Comparison of ENCODE assay signal across 11 cellular contexts in the genomic region with DNA sequence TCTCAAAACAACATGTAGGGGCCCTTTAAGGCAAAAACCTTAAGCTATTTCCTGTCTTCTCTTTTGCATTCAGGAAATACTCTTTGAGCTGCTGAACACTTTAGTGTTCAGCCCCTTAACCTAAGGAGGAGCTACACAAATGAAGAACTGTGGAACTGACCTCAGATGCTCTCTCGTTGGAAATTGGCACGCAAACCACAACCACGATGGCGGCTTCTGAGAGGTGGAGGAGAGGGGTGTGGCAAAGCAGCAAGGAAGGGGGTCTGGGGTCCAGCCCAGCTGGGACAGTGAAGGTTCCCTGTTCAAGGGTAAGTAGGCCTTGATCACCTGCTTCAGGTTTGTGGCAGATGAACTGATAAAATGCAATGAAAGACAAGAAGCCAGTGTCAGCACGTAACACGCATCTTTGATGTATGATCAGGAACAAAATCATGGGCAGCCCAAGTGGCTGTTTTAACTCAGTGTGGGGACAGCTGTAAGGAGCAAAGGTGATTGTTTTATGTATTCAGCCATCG.
DNase-seq lines count a peak whose midpoint lies in the region; ATAC-seq and TF ChIP-seq lines count a peak whose summit lies in the region.
"Had no signal": no experiment of that assay in that cellular context is flagged by ENCODE, and none has a peak within 500 bp of the region (broad histone marks: within the 10 kb centered on the region; RNA-seq: fewer than 3 reads in every experiment).

No MANE protein-coding gene starts in this region.

- no peak overlapping the region for H3K14ac ChIP-seq in mesenchymal stem cell (ENCODE audit: low read length in 2 of 2)

- no peak overlapping the region for H3K9ac ChIP-seq in SK-N-MC (ENCODE audit: insufficient read length)
- H3K9ac ChIP-seq in mesenchymal stem cell (ENCODE audit: low read length): no peak overlapping the region

- no peak for TF ChIP-seq POLR2A in breast epithelium (IDR thresholded peaks at IDR 0.05)

- no peak for TF ChIP-seq CTCF in GM10248 (IDR thresholded peaks at IDR 0.05; ENCODE audit: control extremely low read depth, extremely low read depth, low read depth, missing control alignments)
- no peak for TF ChIP-seq CTCF in breast epithelium (IDR thresholded peaks at IDR 0.05)

- H3K27me3 ChIP-seq in mesenchymal stem cell (ENCODE audit: control insufficient read depth in 1 of 2, insufficient read depth in 1 of 2, low read length in 2 of 2) (peaks cover under 1 to 14% of the 10 kb centered on the region in 2 experiments), breast epithelium (no peaks in the 10 kb centered on the region)
- H3K27me3 ChIP-seq: stomach had no signal

- H4K8ac ChIP-seq in mesenchymal stem cell (ENCODE audit: low read length): no peak overlapping the region

- POLR2A ChIA-PET in GM10248 (lab: Yijun Ruan, JAX): no interaction called here

- H3K36me3 ChIP-seq in SK-N-MC (ENCODE audit: insufficient read depth, low read length) (0 out of 2 replicates have a peak, but pooled peaks cover 4% of the 10 kb centered on the region), mesenchymal stem cell (ENCODE audit: control insufficient read depth in 1 of 2, insufficient read depth in 2 of 2, low read depth in 1 of 2, low read length in 2 of 2) (no peaks in the 10 kb centered on the region), breast epithelium (no peaks in the 10 kb centered on the region)
- H3K36me3 ChIP-seq: stomach had no signal

- H3K27ac ChIP-seq in SK-N-MC (peak overlapping the region; percentile 92), mesenchymal stem cell (ENCODE audit: low read length, poor library complexity, severe bottlenecking) (no peak overlapping the region), breast epithelium (no peak overlapping the region)

- H3K9me3 ChIP-seq in SK-N-MC (ENCODE audit: low read depth, low read length): peaks cover 12% of the 10 kb centered on the region; the same call in 1 of the 2 replicates
- H3K9me3 ChIP-seq in mesenchymal stem cell (ENCODE audit: control insufficient read depth, low read length): peaks cover 34% of the 10 kb centered on the region
- no peaks in the 10 kb centered on the region for H3K9me3 ChIP-seq in breast epithelium

- peaks cover 5% of the 10 kb centered on the region for H3K9me3 Mint-ChIP-seq in activated T-helper 17 cell treated with anti-CD3 and anti-CD28 coated beads, Interleukin-2, amount 50 U/mL, for 72 hours

- no peaks in the 10 kb centered on the region for H3K27me3 Mint-ChIP-seq in activated T-helper 17 cell treated with anti-CD3 and anti-CD28 coated beads, Interleukin-2, amount 50 U/mL, for 72 hours

- H4K91ac ChIP-seq in mesenchymal stem cell (ENCODE audit: low read length): no peak overlapping the region

- no peak overlapping the region for H2BK120ac ChIP-seq in mesenchymal stem cell (ENCODE audit: low read depth, low read length)

- H3K27ac Mint-ChIP-seq in activated T-helper 17 cell treated with anti-CD3 and anti-CD28 coated beads, Interleukin-2, amount 50 U/mL, for 72 hours: peak overlapping the region; percentile 93

- H2BK12ac ChIP-seq in mesenchymal stem cell (ENCODE audit: low read length in 2 of 2): no peak overlapping the region

- DNase-seq in GM10248 (ENCODE audit: extremely low spot score) (peak; percentile 42), SK-N-MC (ENCODE audit: low read depth, low spot score) (no peak), A172 (ENCODE audit: low spot score) (no peak), mesenchymal stem cell (no peak), breast epithelium (ENCODE audit: low spot score in 2 of 2) (no peak)
- peak; percentile 11 for DNase-seq in stimulated activated CD4-positive, alpha-beta T cell treated with anti-CD3 and anti-CD28 coated beads, Interleukin-2, amount 100 ng/mL, for 4 hours (ENCODE audit: low read depth)
- DNase-seq: cerebellar nuclear complex, NCI-H524 treated with DMSO at 0.1 percent for 48 hours, stomach had no signal

- ATAC-seq in activated T-helper 17 cell treated with anti-CD3 and anti-CD28 coated beads, Interleukin-2, amount 50 U/mL, for 72 hours (replicated peaks): peak; percentile 87
- ATAC-seq in GM18498 (IDR thresholded peaks at IDR 0.05; ENCODE audit: unreplicated experiment): no peak

- CTCF ChIA-PET in GM10248 (lab: Yijun Ruan, JAX): interaction anchor here (1.2 to 1.7 kb wide), 2 partner anchors 34 to 124 kb away, joined by 3 to 5 read pairs; no protein-coding TSS in a partner anchor

- no peaks in the 10 kb centered on the region for H3K36me3 Mint-ChIP-seq in activated T-helper 17 cell treated with anti-CD3 and anti-CD28 coated beads, Interleukin-2, amount 50 U/mL, for 72 hours (ENCODE audit: low read depth)

- no peak overlapping the region for H3K23ac ChIP-seq in mesenchymal stem cell (ENCODE audit: low read length in 2 of 2)

- intact Hi-C loops in breast epithelium (cut with DNase I; ENCODE audit: low total_unique reads): no loop called here

- no peak overlapping the region for H2BK15ac ChIP-seq in mesenchymal stem cell (ENCODE audit: low read depth, poor library complexity, severe bottlenecking)

- no peak overlapping the region for H2AFZ ChIP-seq in mesenchymal stem cell (ENCODE audit: low read depth, low read length)

- no peak overlapping the region for H3K4me2 ChIP-seq in mesenchymal stem cell (ENCODE audit: low read length, poor library complexity, severe bottlenecking)

- peak overlapping the region; percentile 87 for H3K4me3 Mint-ChIP-seq in activated T-helper 17 cell treated with anti-CD3 and anti-CD28 coated beads, Interleukin-2, amount 50 U/mL, for 72 hours

- H3K4me1 ChIP-seq in mesenchymal stem cell (ENCODE audit: control insufficient read depth, insufficient read depth, low read depth, low read length) (no peaks in the 10 kb centered on the region), breast epithelium (no peaks in the 10 kb centered on the region)

- peaks cover 31% of the 10 kb centered on the region for H3K4me1 Mint-ChIP-seq in activated T-helper 17 cell treated with anti-CD3 and anti-CD28 coated beads, Interleukin-2, amount 50 U/mL, for 72 hours

- no peak overlapping the region for H3K18ac ChIP-seq in mesenchymal stem cell (ENCODE audit: low read depth in 1 of 2, low read length in 2 of 2)

- no peak overlapping the region for H3K4ac ChIP-seq in mesenchymal stem cell (ENCODE audit: low read depth in 1 of 2, low read length in 2 of 2)

- no peak overlapping the region for H2BK5ac ChIP-seq in mesenchymal stem cell (ENCODE audit: low read depth, low read length, poor library complexity, severe bottlenecking)

- 90% methylated on average over 7 of the region's 7 CpGs for WGBS in mesenchymal stem cell

- no peak overlapping the region for H2AK5ac ChIP-seq in mesenchymal stem cell (ENCODE audit: low read length, severe bottlenecking)

- H3K4me3 ChIP-seq in SK-N-MC (peak overlapping the region; percentile 58), mesenchymal stem cell (ENCODE audit: insufficient read depth in 1 of 2, low read depth in 1 of 2, low read length in 2 of 2) (no peak overlapping the region), breast epithelium (no peak overlapping the region)
- H3K4me3 ChIP-seq: stomach had no signal

- no peaks in the 10 kb centered on the region for H3K79me1 ChIP-seq in mesenchymal stem cell (replicated peaks; ENCODE audit: low read length, poor library complexity, severe bottlenecking)

Comparison
In these comparisons a context has a peak if more than half of its experiments do, and no peak if none do; other contexts are left out.
1. DNase-seq: peak in GM10248 (single experiment) and stimulated activated CD4-positive, alpha-beta T cell treated with anti-CD3 and anti-CD28 coated beads, Interleukin-2, amount 100 ng/mL, for 4 hours (single experiment); none in SK-N-MC (single experiment), A172 (single experiment), mesenchymal stem cell (single experiment) and breast epithelium (0 of 2).